Comparison of ENCODE assay signal across 23 cellular contexts in the genomic region with DNA sequence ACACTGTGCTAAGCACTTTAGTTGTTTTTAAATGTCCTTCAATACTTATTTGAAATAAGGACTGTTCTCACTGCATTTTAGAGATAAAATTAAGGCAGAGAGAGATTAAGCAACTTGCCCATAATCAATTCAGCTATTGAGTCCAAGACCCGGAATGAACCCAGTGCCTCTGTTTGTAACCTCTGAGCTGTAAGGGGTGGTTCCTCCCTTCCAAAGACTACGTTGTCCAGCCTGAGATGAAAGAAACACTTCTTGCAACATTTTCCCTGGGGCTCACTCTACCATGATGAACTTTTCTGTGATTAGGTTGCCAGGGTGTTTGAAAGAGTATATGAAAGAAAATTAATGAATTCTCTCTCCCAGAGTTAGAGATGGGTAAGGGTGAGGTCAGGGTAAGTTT. TPM values are rescaled to one million over a fixed set of nuclear protein-coding genes. Genes with fewer than 3 reads are reported as not detected.
DNase-seq lines count a peak whose midpoint lies in the region; ATAC-seq and TF ChIP-seq lines count a peak whose summit lies in the region.
"Had no signal": no experiment of that assay in that cellular context is flagged by ENCODE, and none has a peak within 500 bp of the region (broad histone marks: within the 10 kb centered on the region; RNA-seq: fewer than 3 reads in every experiment).

No MANE protein-coding gene starts in this region.

- no peaks in the 10 kb centered on the region for H3K36me3 Mint-ChIP-seq in natural killer cell treated with Interleukin-12 subunit alpha and Interleukin-12 subunit beta and Interleukin-15 and Interleukin-18, amount 100 ng/mL, for 72 hours
- H3K36me3 Mint-ChIP-seq: CD14-positive monocyte; CD8-positive, alpha-beta memory T cell had no signal

- ATAC-seq in heart left ventricle: no peak
- ATAC-seq in natural killer cell treated with Interleukin-12 subunit alpha and Interleukin-12 subunit beta and Interleukin-15 and Interleukin-18, amount 100 ng/mL, for 72 hours: no peak
- ATAC-seq: A549, GM12878 had no signal

- no peaks in the 10 kb centered on the region for H3K4me1 Mint-ChIP-seq in natural killer cell treated with Interleukin-12 subunit alpha and Interleukin-12 subunit beta and Interleukin-15 and Interleukin-18, amount 100 ng/mL, for 72 hours (ENCODE audit: low read depth in 2 of 2)
- H3K4me1 Mint-ChIP-seq: CD14-positive monocyte; CD8-positive, alpha-beta memory T cell had no signal

- no peak for TF ChIP-seq POLR2A in heart left ventricle (IDR thresholded peaks at IDR 0.05)
- TF ChIP-seq POLR2A in suprapubic skin (IDR thresholded peaks at IDR 0.05): no peak

- TF ChIP-seq EP300 in suprapubic skin (IDR thresholded peaks at IDR 0.05): no peak

- H3K9me3 Mint-ChIP-seq in natural killer cell treated with Interleukin-12 subunit alpha and Interleukin-12 subunit beta and Interleukin-15 and Interleukin-18, amount 100 ng/mL, for 72 hours: no peaks in the 10 kb centered on the region
- H3K9me3 Mint-ChIP-seq: CD4-positive, alpha-beta T cell; CD8-positive, alpha-beta memory T cell; HFFc6 had no signal

- DNase-seq in left ventricle myocardium inferior (no peak), heart left ventricle (no peak), foreskin melanocyte (peak; percentile 35), suprapubic skin (ENCODE audit: low spot score in 2 of 2) (no peak)
- DNase-seq in natural killer cell treated with Interleukin-12 subunit alpha and Interleukin-12 subunit beta and Interleukin-15 and Interleukin-18, amount 100 ng/mL, for 72 hours (ENCODE audit: low spot score): no peak
- DNase-seq in stimulated activated CD4-positive, alpha-beta T cell treated with anti-CD3 and anti-CD28 coated beads, Interleukin-4, amount 100 ng/mL, for 24 hours: no peak
- DNase-seq: 8988T; ACHN; AML-193; BE2C; CD4-positive, alpha-beta T cell; CD8-positive, alpha-beta memory T cell; DMS 273 treated with DMSO at 0.1 percent for 48 hours; DMS79; EL; GDM1; GOT3; HFFc6 had no signal

- H3K27me3 ChIP-seq in left ventricle myocardium inferior (ENCODE audit: low read depth) (peaks cover 21% of the 10 kb centered on the region), heart left ventricle (no peaks in the 10 kb centered on the region), suprapubic skin (no peaks in the 10 kb centered on the region)
- H3K27me3 ChIP-seq: BE2C; BLaER1 treated with 17β-estradiol and CSF1 and Interleukin-3, amounts not matched to agents 10 nM and 100 nM had no signal

- TF ChIP-seq CTCF in left ventricle myocardium inferior (IDR thresholded peaks at IDR 0.05; ENCODE audit: borderline replicate concordance): no peak
- no peak for TF ChIP-seq CTCF in heart left ventricle (IDR thresholded peaks at IDR 0.05)
- no peak for TF ChIP-seq CTCF in suprapubic skin (IDR thresholded peaks at IDR 0.05)

- H3K4me1 ChIP-seq in left ventricle myocardium inferior (no peaks in the 10 kb centered on the region), heart left ventricle (no peaks in the 10 kb centered on the region), suprapubic skin (peaks cover 2% of the 10 kb centered on the region)
- H3K4me1 ChIP-seq: A549; BLaER1 treated with 17β-estradiol and CSF1 and Interleukin-3, amounts not matched to agents 10 nM and 100 nM; HAP-1 had no signal

- WGBS in heart left ventricle, 4 donors: 57 to 76% (median 66%) methylated on average over 2 of the region's 2 CpGs
- WGBS in suprapubic skin: 48% methylated on average over 2 of the region's 2 CpGs

- no peak overlapping the region for H3K4me3 ChIP-seq in left ventricle myocardium inferior
- H3K4me3 ChIP-seq in heart left ventricle: no peak overlapping the region
- H3K4me3 ChIP-seq in suprapubic skin: no peak overlapping the region
- H3K4me3 ChIP-seq: A549; BLaER1 treated with 17β-estradiol and CSF1 and Interleukin-3, amounts not matched to agents 10 nM and 100 nM; GM12878; HAP-1 had no signal

- intact Hi-C loops in left ventricle myocardium inferior (cut with micrococcal nuclease): no loop called here
- intact Hi-C loops in heart left ventricle (cut with DNase I): no loop called here

- no peaks in the 10 kb centered on the region for H3K36me3 ChIP-seq in left ventricle myocardium inferior
- H3K36me3 ChIP-seq in heart left ventricle: no peaks in the 10 kb centered on the region
- H3K36me3 ChIP-seq in suprapubic skin: no peaks in the 10 kb centered on the region
- H3K36me3 ChIP-seq: BE2C; BLaER1 treated with 17β-estradiol and CSF1 and Interleukin-3, amounts not matched to agents 10 nM and 100 nM; HAP-1 had no signal

- H3K9me3 ChIP-seq in left ventricle myocardium inferior (replicated peaks) (no peaks in the 10 kb centered on the region), heart left ventricle (no peaks in the 10 kb centered on the region), suprapubic skin (no peaks in the 10 kb centered on the region)
- H3K9me3 ChIP-seq: A549; BE2C; BLaER1 treated with 17β-estradiol and CSF1 and Interleukin-3, amounts not matched to agents 10 nM and 100 nM; HAP-1 had no signal

- H3K27me3 Mint-ChIP-seq in natural killer cell treated with Interleukin-12 subunit alpha and Interleukin-12 subunit beta and Interleukin-15 and Interleukin-18, amount 100 ng/mL, for 72 hours: peaks cover 35 to 40% of the 10 kb centered on the region in 2 donors

- no peak overlapping the region for H3K4me3 Mint-ChIP-seq in natural killer cell treated with Interleukin-12 subunit alpha and Interleukin-12 subunit beta and Interleukin-15 and Interleukin-18, amount 100 ng/mL, for 72 hours
- H3K4me3 Mint-ChIP-seq: CD14-positive monocyte; CD4-positive, alpha-beta T cell; CD8-positive, alpha-beta memory T cell; HFFc6 had no signal

- no peak overlapping the region for H3K27ac Mint-ChIP-seq in natural killer cell treated with Interleukin-12 subunit alpha and Interleukin-12 subunit beta and Interleukin-15 and Interleukin-18, amount 100 ng/mL, for 72 hours
- H3K27ac Mint-ChIP-seq: CD14-positive monocyte; CD4-positive, alpha-beta T cell; CD8-positive, alpha-beta memory T cell; HFFc6 had no signal

- H3K27ac ChIP-seq in left ventricle myocardium inferior (replicated peaks) (peak overlapping the region; percentile 39), heart left ventricle (no peak overlapping the region), suprapubic skin (peak overlapping the region; percentile 10)
- H3K27ac ChIP-seq: A549; BLaER1 treated with 17β-estradiol and CSF1 and Interleukin-3, amounts not matched to agents 10 nM and 100 nM had no signal

RNA-seq across cellular contexts. Expression of gene MAP1B, which starts 22.0 kb away (rescaled TPM):
- total RNA-seq in left ventricle myocardium inferior (73.2 TPM), heart left ventricle (100 to 1,000 TPM in 7 of 9 donors, 10 to 100 TPM in 2; 52.4 to 603 (median 148) TPM), suprapubic skin (100 to 1,000 TPM in 1 of 4 donors, 10 to 100 TPM in 3; 38.1 to 172 (median 67.5) TPM)
- polyA plus RNA-seq in heart left ventricle: 10 to 100 TPM; 10.1 to 29.6 TPM
- total RNA-seq in natural killer cell treated with Interleukin-12 subunit alpha and Interleukin-12 subunit beta and Interleukin-15 and Interleukin-18, amount 100 ng/mL, for 72 hours: under 1 TPM; 0.06 to 0.14 TPM

Comparison
In these comparisons a context has a peak if more than half of its experiments do, and no peak if none do; other contexts are left out.
1. H3K27ac ChIP-seq: peak in left ventricle myocardium inferior (single experiment) and suprapubic skin (single experiment); none in heart left ventricle (0 of 12).
2. RNA of gene MAP1B, which starts 22.0 kb away (total RNA-seq): 52.4 to 603 TPM in heart left ventricle, 73.2 TPM in left ventricle myocardium inferior (single experiment) and 38.1 to 172 TPM in suprapubic skin; 0.06 to 0.14 TPM in natural killer cell treated with Interleukin-12 subunit alpha and Interleukin-12 subunit beta and Interleukin-15 and Interleukin-18, amount 100 ng/mL, for 72 hours; every median in the first group is over 10 times any median in the second.